Comparison of ENCODE assay signal across 8 cellular contexts in the genomic region with DNA sequence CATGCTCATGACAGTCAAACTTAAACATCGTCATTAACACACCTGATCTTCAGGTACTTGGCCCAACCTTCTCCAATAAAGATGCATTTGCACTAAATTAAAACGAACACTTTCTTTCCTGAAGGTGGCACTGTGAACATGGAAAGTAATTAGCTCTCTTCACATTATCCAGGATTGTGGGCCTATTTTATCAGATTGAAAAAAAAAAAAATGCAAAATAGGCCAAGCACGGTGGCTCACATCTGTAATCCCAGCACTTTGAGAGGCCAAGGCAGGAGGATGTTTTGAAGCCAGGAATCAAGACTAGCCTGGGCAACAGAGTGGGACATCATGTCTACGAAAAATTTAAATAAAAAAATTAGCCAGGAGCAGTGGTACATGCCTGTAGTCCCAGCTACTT. TPM values are rescaled to one million over a fixed set of nuclear protein-coding genes. Genes with fewer than 3 reads are reported as not detected.
DNase-seq lines count a peak whose midpoint lies in the region; ATAC-seq and TF ChIP-seq lines count a peak whose summit lies in the region.

No MANE protein-coding gene starts in this region.

- H3K9me3 ChIP-seq in prostate gland = no peaks in the 10 kb centered on the region

- intact Hi-C loops in prostate gland (cut with DNase I) = no loop called here

- H3K4me1 ChIP-seq in prostate gland (replicated peaks) = no peaks in the 10 kb centered on the region

- DNase-seq in A172 (ENCODE audit: low spot score) (peak; percentile 26), H7 (peak; percentile 36), NCI-H774 (lab: John Stamatoyannopoulos, UW) (peak; percentile 60), epithelial cell of esophagus (ENCODE audit: low read depth) (peak; percentile 65), prostate gland (ENCODE audit: low spot score) (no peak)
- no peak for DNase-seq in activated T-cell treated with anti-CD3 and anti-CD28 coated beads, Interleukin-2, amount 50 U/mL, for 1 hour
- no peak for DNase-seq in activated CD4-positive, alpha-beta T cell treated with anti-CD3 and anti-CD28 coated beads, Interleukin-2, amount 50 U/mL, for 48 hours

- no peaks in the 10 kb centered on the region for H3K36me3 ChIP-seq in H7 (replicated peaks; ENCODE audit: control insufficient read depth, insufficient read depth, low read length)
- H3K36me3 ChIP-seq in prostate gland = no peaks in the 10 kb centered on the region

- no peak for TF ChIP-seq POLR2A in prostate gland (IDR thresholded peaks at IDR 0.05)

- 40% methylated on average over 4 of the region's 4 CpGs for WGBS in prostate gland

- TF ChIP-seq CTCF in epithelial cell of esophagus (IDR thresholded peaks at IDR 0.05; ENCODE audit: insufficient read depth, low read depth, low read length, missing control alignments) (peak; percentile 54), prostate gland (IDR thresholded peaks at IDR 0.05) (peak in 2 of 4 experiments; percentile 32 to 35)

- H3K27me3 ChIP-seq in H7 (ENCODE audit: control insufficient read depth, insufficient read depth, low read length) (peaks cover 36% of the 10 kb centered on the region), prostate gland (replicated peaks; ENCODE audit: insufficient read depth) (peaks cover 5% of the 10 kb centered on the region)

- no peak for ATAC-seq in GM21381 (IDR thresholded peaks at IDR 0.05; ENCODE audit: unreplicated experiment)

- H3K27ac ChIP-seq in prostate gland = no peak overlapping the region

- no peak overlapping the region for H3K4me3 ChIP-seq in H7 (ENCODE audit: insufficient read depth, low read depth, low read length)
- no peak overlapping the region for H3K4me3 ChIP-seq in epithelial cell of esophagus (ENCODE audit: low read length)
- no peak overlapping the region for H3K4me3 ChIP-seq in prostate gland

RNA-seq across cellular contexts. Expression of a gene that starts 14.4 kb away (rescaled TPM):
- total RNA-seq in A172 (2014; rRNA removed; shearing (Covaris generic)) = 0.07 TPM in 1 of 2 replicates, not detected in the other
- not detected in 2 replicates for total RNA-seq in H7 (2014; rRNA removed; shearing (Covaris generic))
- total RNA-seq in prostate gland = 1 to 10 TPM in 1 of 2 donors, not detected in 1; 1.1 TPM

RNA-seq across cellular contexts. Expression of a gene that starts 27.4 kb away (rescaled TPM):
- total RNA-seq in A172 (2014; rRNA removed; shearing (Covaris generic)) = 112 and 132 TPM in 2 replicates
- total RNA-seq in H7 (2014; rRNA removed; shearing (Covaris generic)) = 41.3 and 50.2 TPM in 2 replicates
- total RNA-seq in prostate gland = 10 to 100 TPM in 1 of 2 donors, 1 to 10 TPM in 1; 8.4 to 16.0 TPM

RNA-seq across cellular contexts. Expression of a gene that starts 39.7 kb away (rescaled TPM):
- 0.48 and 1.3 TPM in 2 replicates for total RNA-seq in A172 (2014; rRNA removed; shearing (Covaris generic))
- total RNA-seq in H7 (2014; rRNA removed; shearing (Covaris generic)) = not detected in 2 replicates
- under 1 TPM in 1 of 2 donors, not detected in 1; 0.80 TPM for total RNA-seq in prostate gland

RNA-seq across cellular contexts. Expression of a gene that starts 46.0 kb away (rescaled TPM):
- 4.1 and 4.9 TPM in 2 replicates for total RNA-seq in A172 (2014; rRNA removed; shearing (Covaris generic))
- total RNA-seq in H7 (2014; rRNA removed; shearing (Covaris generic)) = 0.35 TPM in 1 of 2 replicates, not detected in the other
- total RNA-seq in prostate gland = 1 to 10 TPM; 5.6 to 7.2 TPM

Comparison
In these comparisons a context has a peak if more than half of its experiments do, and no peak if none do; other contexts are left out.
1. DNase-seq: peak in A172 (single experiment), H7 (single experiment), NCI-H774 (single experiment) and epithelial cell of esophagus (single experiment); none in activated T-cell treated with anti-CD3 and anti-CD28 coated beads, Interleukin-2, amount 50 U/mL, for 1 hour (single experiment), activated CD4-positive, alpha-beta T cell treated with anti-CD3 and anti-CD28 coated beads, Interleukin-2, amount 50 U/mL, for 48 hours (0 of 2) and prostate gland (single experiment).